ENCODE assay signal across 14 cellular contexts in the genomic region with DNA sequence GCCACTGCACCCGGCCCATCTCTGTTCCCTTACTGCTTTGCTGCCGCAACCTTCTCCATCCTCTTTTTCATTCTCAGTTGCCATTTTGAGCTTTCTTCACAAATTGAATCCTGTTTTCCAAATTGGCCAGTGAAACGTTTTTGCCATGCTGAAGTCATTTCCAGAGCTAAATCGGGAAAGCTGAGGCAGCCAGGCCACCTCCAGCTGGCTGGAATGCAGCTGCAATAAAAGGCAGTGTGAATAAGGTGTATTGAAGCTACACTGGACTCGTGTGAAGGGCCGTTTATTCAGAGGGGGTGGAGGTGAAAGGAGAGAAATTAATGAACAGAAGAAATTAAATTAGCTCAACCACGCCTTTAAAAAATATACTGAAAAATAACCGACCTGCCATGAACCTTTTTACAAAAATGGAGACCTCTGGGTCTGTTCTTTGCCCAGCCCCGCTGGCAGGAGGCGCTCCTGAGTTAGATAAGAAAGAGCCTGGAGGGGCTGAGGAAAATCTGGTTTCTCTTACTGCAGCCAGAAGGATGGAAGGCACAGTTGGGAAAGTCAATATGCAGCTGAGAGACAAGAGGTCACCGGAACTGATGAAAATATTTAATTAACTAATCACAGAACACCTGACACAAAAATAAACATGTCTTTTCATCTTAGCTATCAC.
A peak's percentile ranks its signal among the peaks of the same experiment; 100 is the strongest.
DNase-seq lines count a peak whose midpoint lies in the region; ATAC-seq and TF ChIP-seq lines count a peak whose summit lies in the region.
"Had no signal": no experiment of that assay in that cellular context is flagged by ENCODE, and none has a peak within 500 bp of the region (broad histone marks: within the 10 kb centered on the region; RNA-seq: fewer than 3 reads in every experiment).

No MANE protein-coding gene starts in this region.

- TF ChIP-seq CTCF in OCI-LY7 (conservative IDR thresholded peaks at IDR 0.05; ENCODE audit: low read length) (0 out of 2 replicates have a peak, but pooled peaks have one; percentile 19), fibroblast of mammary gland (conservative IDR thresholded peaks at IDR 0.05; ENCODE audit: control insufficient read depth, insufficient read depth, low read depth, low read length) (peak; percentile 12), type B pancreatic cell (conservative IDR thresholded peaks at IDR 0.05) (peak; percentile 39)

- H4K20me1 ChIP-seq in OCI-LY7 (ENCODE audit: insufficient read depth, low read length) = 0 out of 2 replicates have a peak, but pooled peaks cover 4% of the 10 kb centered on the region

- no peaks in the 10 kb centered on the region for H3K9me3 Mint-ChIP-seq in activated CD4-positive, alpha-beta T cell treated with anti-CD3 and anti-CD28 coated beads, Interleukin-2, amount 10 ng/mL, durations not matched to agents 24 days and 14 days
- H3K9me3 Mint-ChIP-seq in type B pancreatic cell = peaks cover 8% of the 10 kb centered on the region
- H3K9me3 Mint-ChIP-seq: activated CD4-positive, alpha-beta memory T cell treated with anti-CD3 and anti-CD28 coated beads for 36 hours had no signal

- CTCF ChIA-PET in OCI-LY7 (lab: Charles Lee; ENCODE audit: unreplicated experiment) = no interaction called here

- H3K27ac Mint-ChIP-seq in activated CD4-positive, alpha-beta T cell treated with anti-CD3 and anti-CD28 coated beads, Interleukin-2, amount 10 ng/mL, durations not matched to agents 24 days and 14 days = no peak overlapping the region
- no peak overlapping the region for H3K27ac Mint-ChIP-seq in type B pancreatic cell
- H3K27ac Mint-ChIP-seq: activated CD4-positive, alpha-beta memory T cell treated with anti-CD3 and anti-CD28 coated beads for 36 hours had no signal

- no peak for ATAC-seq in HG02981 (IDR thresholded peaks at IDR 0.05; ENCODE audit: unreplicated experiment)
- ATAC-seq: pancreas had no signal

- H3K4me3 ChIP-seq in OCI-LY7 (ENCODE audit: low read depth, low read length, poor library complexity, severe bottlenecking) = no peak overlapping the region
- H3K4me3 ChIP-seq in fibroblast of mammary gland (ENCODE audit: control insufficient read depth, low read depth, low read length) = no peak overlapping the region
- H3K4me3 ChIP-seq: pancreas, upper lobe of left lung had no signal

- no peaks in the 10 kb centered on the region for H3K27me3 Mint-ChIP-seq in activated CD4-positive, alpha-beta T cell treated with anti-CD3 and anti-CD28 coated beads, Interleukin-2, amount 10 ng/mL, durations not matched to agents 24 days and 14 days
- H3K27me3 Mint-ChIP-seq in type B pancreatic cell = no peaks in the 10 kb centered on the region
- H3K27me3 Mint-ChIP-seq: activated CD4-positive, alpha-beta memory T cell treated with anti-CD3 and anti-CD28 coated beads for 36 hours had no signal

- intact Hi-C loops in activated CD4-positive, alpha-beta T cell treated with anti-CD3 and anti-CD28 coated beads, Interleukin-2, amount 10 ng/mL, durations not matched to agents 24 days and 14 days (cut with micrococcal nuclease) = loop anchor here (10.0 kb wide), 2 partner anchors 211 to 301 kb away; no protein-coding TSS in a partner anchor
- intact Hi-C loops in OCI-LY7 (cut with micrococcal nuclease; ENCODE audit: unreplicated experiment) = no loop called here

- H3K79me2 ChIP-seq in OCI-LY7 (ENCODE audit: insufficient read depth, low read depth, low read length) = no peaks in the 10 kb centered on the region

- BruUV-seq in OCI-LY7 (replicated peaks; lab: Mats Ljungman, UMichigan) = no TSS peak

- no peaks in the 10 kb centered on the region for H3K9me2 ChIP-seq in OCI-LY7 (ENCODE audit: insufficient read depth, low read length)

- no peak overlapping the region for H2AFZ ChIP-seq in OCI-LY7 (ENCODE audit: low read length)

- H3K36me3 Mint-ChIP-seq in activated CD4-positive, alpha-beta T cell treated with anti-CD3 and anti-CD28 coated beads, Interleukin-2, amount 10 ng/mL, durations not matched to agents 24 days and 14 days (ENCODE audit: low read depth) = no peaks in the 10 kb centered on the region
- H3K36me3 Mint-ChIP-seq in type B pancreatic cell = peaks cover 15% of the 10 kb centered on the region

- H3K36me3 ChIP-seq in OCI-LY7 (ENCODE audit: insufficient read depth, low read length) = no peaks in the 10 kb centered on the region
- H3K36me3 ChIP-seq: pancreas, upper lobe of left lung had no signal

- H3K4me3 Mint-ChIP-seq in activated CD4-positive, alpha-beta T cell treated with anti-CD3 and anti-CD28 coated beads, Interleukin-2, amount 10 ng/mL, durations not matched to agents 24 days and 14 days = no peak overlapping the region
- no peak overlapping the region for H3K4me3 Mint-ChIP-seq in type B pancreatic cell
- H3K4me3 Mint-ChIP-seq: activated CD4-positive, alpha-beta memory T cell treated with anti-CD3 and anti-CD28 coated beads for 36 hours had no signal

- no peaks in the 10 kb centered on the region for H3K4me1 ChIP-seq in OCI-LY7 (ENCODE audit: insufficient read depth, low read length, poor library complexity, severe bottlenecking)
- H3K4me1 ChIP-seq: upper lobe of left lung had no signal

- DNase-seq in activated CD4-positive, alpha-beta T cell treated with anti-CD3 and anti-CD28 coated beads, Interleukin-2, amount 10 ng/mL, durations not matched to agents 24 days and 14 days = peak; percentile 64
- DNase-seq in activated CD4-positive, alpha-beta T cell treated with anti-CD3 and anti-CD28 coated beads, Interleukin-2, amount 50 U/mL, for 48 hours = no peak
- no peak for DNase-seq in OCI-LY7 (ENCODE audit: low spot score)
- no peak for DNase-seq in fibroblast of mammary gland (ENCODE audit: low read depth)
- no peak for DNase-seq in type B pancreatic cell (ENCODE audit: extremely low spot score, unreplicated experiment)
- no peak for DNase-seq in GOT3 (lab: John Stamatoyannopoulos, UW)
- DNase-seq in NCI-H187 treated with DMSO at 0.1 percent for 48 hours (lab: John Stamatoyannopoulos, UW) = no peak
- DNase-seq: activated CD4-positive, alpha-beta memory T cell treated with anti-CD3 and anti-CD28 coated beads for 36 hours; activated gamma-delta T cell; KG1; NCI-H2081; pancreas; upper lobe of left lung had no signal

- peaks cover 4% of the 10 kb centered on the region for H3K4me1 Mint-ChIP-seq in activated CD4-positive, alpha-beta T cell treated with anti-CD3 and anti-CD28 coated beads, Interleukin-2, amount 10 ng/mL, durations not matched to agents 24 days and 14 days
- H3K4me1 Mint-ChIP-seq in type B pancreatic cell (ENCODE audit: unreplicated experiment) = peaks cover 10% of the 10 kb centered on the region

- no peaks in the 10 kb centered on the region for H3K9me3 ChIP-seq in OCI-LY7 (ENCODE audit: low read length)
- H3K9me3 ChIP-seq: pancreas, upper lobe of left lung had no signal

- no peak overlapping the region for H3K27ac ChIP-seq in OCI-LY7 (ENCODE audit: low read depth, low read length, poor library complexity, severe bottlenecking)
- H3K27ac ChIP-seq: pancreas, upper lobe of left lung had no signal

- POLR2A ChIA-PET in OCI-LY7 (lab: Charles Lee) = no interaction called here

- H3K4me2 ChIP-seq in OCI-LY7 (ENCODE audit: low read length) = no peak overlapping the region
